In the genomic region with DNA sequence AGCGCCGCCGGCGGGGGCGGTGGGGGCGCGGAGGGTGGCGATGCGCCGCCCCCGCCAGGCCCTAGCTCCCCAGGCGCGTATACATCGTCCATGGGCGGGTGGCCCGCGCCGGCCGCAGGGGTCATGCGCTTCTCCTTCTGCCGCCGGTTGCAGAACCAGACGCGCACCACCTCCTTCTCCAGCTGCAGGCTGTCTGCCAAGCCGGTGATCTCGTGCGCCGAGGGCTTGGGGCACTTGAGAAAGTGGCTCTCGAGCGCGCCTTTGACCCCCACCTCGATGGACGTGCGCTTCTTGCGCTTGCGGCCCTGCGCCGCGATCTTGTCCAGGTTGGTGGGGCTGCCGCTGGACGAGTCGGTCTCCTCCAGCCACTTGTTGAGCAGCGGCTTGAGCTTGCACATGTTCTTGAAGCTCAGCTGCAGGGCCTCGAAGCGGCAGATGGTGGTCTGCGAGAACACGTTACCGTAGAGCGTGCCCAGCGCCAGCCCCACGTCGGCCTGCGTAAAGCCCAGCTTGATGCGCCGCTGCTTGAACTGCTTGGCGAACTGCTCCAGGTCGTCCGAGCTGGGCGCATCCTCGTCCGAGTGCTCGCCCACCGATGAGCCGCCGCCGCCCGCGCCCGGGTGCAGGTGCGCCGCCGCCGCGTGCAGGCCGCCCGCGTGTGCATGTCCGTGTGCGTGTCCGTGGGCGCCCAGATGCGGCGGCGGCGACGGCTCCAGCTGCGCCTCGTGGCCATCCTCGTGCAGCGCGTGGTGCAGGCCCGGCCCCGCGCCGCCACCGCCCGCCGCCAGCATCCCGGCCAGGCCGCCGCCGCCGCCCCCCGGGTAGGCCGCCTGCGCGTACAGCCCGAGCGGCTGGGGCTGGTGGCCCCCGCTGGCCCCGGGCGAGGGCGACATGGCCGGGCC, we compare ENCODE assay signal across 8 cellular contexts. TPM values are rescaled to one million over a fixed set of nuclear protein-coding genes. Genes with fewer than 3 reads are reported as not detected.
DNase-seq lines count a peak whose midpoint lies in the region; ATAC-seq and TF ChIP-seq lines count a peak whose summit lies in the region.

No MANE protein-coding gene starts in this region.

- peaks cover 44% of the 10 kb centered on the region for H3K27me3 Mint-ChIP-seq in osteocyte (ENCODE audit: unreplicated experiment)
- H3K27me3 Mint-ChIP-seq in activated T-helper 2 cell treated with anti-CD3 and anti-CD28 coated beads, Interferon-gamma antibody, Interleukin-2, Interleukin-4, amounts not matched to agents 10 μg/mL and 5 μg/mL and 100 μg/mL, durations not matched to agents 14 hours and 24 hours and 36 hours (ENCODE audit: low read depth): peaks cover 48% of the 10 kb centered on the region

- no peak overlapping the region for H3K27ac ChIP-seq in colonic mucosa

- peaks cover 6% of the 10 kb centered on the region for H3K36me3 Mint-ChIP-seq in osteocyte (ENCODE audit: unreplicated experiment)
- H3K36me3 Mint-ChIP-seq in activated T-helper 2 cell treated with anti-CD3 and anti-CD28 coated beads, Interferon-gamma antibody, Interleukin-2, Interleukin-4, amounts not matched to agents 10 μg/mL and 5 μg/mL and 100 μg/mL, durations not matched to agents 14 hours and 24 hours and 36 hours (ENCODE audit: low read depth): no peaks in the 10 kb centered on the region

- H3K4me3 Mint-ChIP-seq in osteocyte (ENCODE audit: unreplicated experiment): peak overlapping the region; percentile 29
- no peak overlapping the region for H3K4me3 Mint-ChIP-seq in activated T-helper 2 cell treated with anti-CD3 and anti-CD28 coated beads, Interferon-gamma antibody, Interleukin-2, Interleukin-4, amounts not matched to agents 10 μg/mL and 5 μg/mL and 100 μg/mL, durations not matched to agents 14 hours and 24 hours and 36 hours (ENCODE audit: low read depth)

- no peaks in the 10 kb centered on the region for H3K4me1 ChIP-seq in colonic mucosa

- no peak for TF ChIP-seq CTCF in colonic mucosa (IDR thresholded peaks at IDR 0.05)
- no peak for TF ChIP-seq CTCF in osteocyte (IDR thresholded peaks at IDR 0.05)

- H3K4me1 Mint-ChIP-seq in osteocyte (ENCODE audit: unreplicated experiment): peaks cover 22% of the 10 kb centered on the region
- H3K4me1 Mint-ChIP-seq in activated T-helper 2 cell treated with anti-CD3 and anti-CD28 coated beads, Interferon-gamma antibody, Interleukin-2, Interleukin-4, amounts not matched to agents 10 μg/mL and 5 μg/mL and 100 μg/mL, durations not matched to agents 14 hours and 24 hours and 36 hours (ENCODE audit: low read depth): peaks cover 5% of the 10 kb centered on the region

- peak; percentile 64 for DNase-seq in NCI-H748 (lab: John Stamatoyannopoulos, UW; ENCODE audit: unreplicated experiment)
- no peak for DNase-seq in NCI-H748 treated with DMSO at 0.1 percent for 48 hours (lab: John Stamatoyannopoulos, UW)
- DNase-seq in NCI-H1092 (lab: John Stamatoyannopoulos, UW): peak; percentile 37
- peak; percentile 27 for DNase-seq in colonic mucosa
- no peak for DNase-seq in osteocyte (ENCODE audit: extremely low spot score, unreplicated experiment)
- DNase-seq in SHP77 (lab: John Stamatoyannopoulos, UW): no peak
- DNase-seq in activated T-helper 2 cell treated with anti-CD3 and anti-CD28 coated beads, Interferon-gamma antibody, Interleukin-2, Interleukin-4, amounts not matched to agents 10 μg/mL and 5 μg/mL and 100 μg/mL, durations not matched to agents 14 hours and 24 hours and 36 hours (ENCODE audit: low spot score): no peak

- no peak overlapping the region for H3K4me3 ChIP-seq in colonic mucosa

- peak overlapping the region in 1 of 2 donors; percentile 24 for H3K9ac ChIP-seq in colonic mucosa (ENCODE audit: low read depth in 2 of 2, low read length in 2 of 2)

- ATAC-seq in GM21825 (IDR thresholded peaks at IDR 0.05; ENCODE audit: unreplicated experiment): no peak

- H3K27ac Mint-ChIP-seq in osteocyte (ENCODE audit: unreplicated experiment): no peak overlapping the region
- H3K27ac Mint-ChIP-seq in activated T-helper 2 cell treated with anti-CD3 and anti-CD28 coated beads, Interferon-gamma antibody, Interleukin-2, Interleukin-4, amounts not matched to agents 10 μg/mL and 5 μg/mL and 100 μg/mL, durations not matched to agents 14 hours and 24 hours and 36 hours: no peak overlapping the region

- H3K9me3 Mint-ChIP-seq in osteocyte (ENCODE audit: unreplicated experiment): no peaks in the 10 kb centered on the region
- H3K9me3 Mint-ChIP-seq in activated T-helper 2 cell treated with anti-CD3 and anti-CD28 coated beads, Interferon-gamma antibody, Interleukin-2, Interleukin-4, amounts not matched to agents 10 μg/mL and 5 μg/mL and 100 μg/mL, durations not matched to agents 14 hours and 24 hours and 36 hours: no peaks in the 10 kb centered on the region

- H3K27me3 ChIP-seq in colonic mucosa: peaks cover 55% of the 10 kb centered on the region

- intact Hi-C loops in colonic mucosa (cut with DNase I): no loop called here
- intact Hi-C loops in activated T-helper 2 cell treated with anti-CD3 and anti-CD28 coated beads, Interferon-gamma antibody, Interleukin-2, Interleukin-4, amounts not matched to agents 10 μg/mL and 5 μg/mL and 100 μg/mL, durations not matched to agents 14 hours and 24 hours and 36 hours (cut with micrococcal nuclease): no loop called here

- H3K36me3 ChIP-seq in colonic mucosa: no peaks in the 10 kb centered on the region

- no peaks in the 10 kb centered on the region for H3K9me3 ChIP-seq in colonic mucosa

RNA-seq across cellular contexts. Expression of gene POU3F1, which starts 0.9 kb away (rescaled TPM):
- not detected for total RNA-seq in colonic mucosa
- 1.5 and 1.8 TPM in 2 replicates for total RNA-seq in osteocyte
- total RNA-seq in activated T-helper 2 cell treated with anti-CD3 and anti-CD28 coated beads, Interferon-gamma antibody, Interleukin-2, Interleukin-4, amounts not matched to agents 10 μg/mL and 5 μg/mL and 100 μg/mL, durations not matched to agents 14 hours and 24 hours and 36 hours: 0.32 and 0.48 TPM in 2 replicates

RNA-seq across cellular contexts. Expression of gene UTP11, which starts 33.1 kb away (rescaled TPM):
- total RNA-seq in colonic mucosa (10 to 100 TPM; 18.4 to 25.6 TPM), osteocyte (32.6 and 34.4 TPM in 2 replicates)
- total RNA-seq in activated T-helper 2 cell treated with anti-CD3 and anti-CD28 coated beads, Interferon-gamma antibody, Interleukin-2, Interleukin-4, amounts not matched to agents 10 μg/mL and 5 μg/mL and 100 μg/mL, durations not matched to agents 14 hours and 24 hours and 36 hours: 78.8 and 79.0 TPM in 2 replicates

RNA-seq across cellular contexts. Expression of gene FHL3, which starts 40.4 kb away (rescaled TPM):
- total RNA-seq in colonic mucosa (1 to 10 TPM; 2.7 to 7.8 TPM), osteocyte (39.1 and 40.4 TPM in 2 replicates)
- total RNA-seq in activated T-helper 2 cell treated with anti-CD3 and anti-CD28 coated beads, Interferon-gamma antibody, Interleukin-2, Interleukin-4, amounts not matched to agents 10 μg/mL and 5 μg/mL and 100 μg/mL, durations not matched to agents 14 hours and 24 hours and 36 hours: 30.1 and 33.3 TPM in 2 replicates

RNA-seq across cellular contexts. Expression of gene SF3A3, which starts 55.9 kb away (rescaled TPM):
- total RNA-seq in colonic mucosa: 10 to 100 TPM; 31.7 to 51.9 TPM
- 51.4 and 55.3 TPM in 2 replicates for total RNA-seq in osteocyte
- total RNA-seq in activated T-helper 2 cell treated with anti-CD3 and anti-CD28 coated beads, Interferon-gamma antibody, Interleukin-2, Interleukin-4, amounts not matched to agents 10 μg/mL and 5 μg/mL and 100 μg/mL, durations not matched to agents 14 hours and 24 hours and 36 hours: 105 and 112 TPM in 2 replicates

Comparison
In these comparisons a context has a peak if more than half of its experiments do, and no peak if none do; other contexts are left out.
1. DNase-seq: peak in NCI-H748 (single experiment), NCI-H1092 (single experiment) and colonic mucosa (single experiment); none in NCI-H748 treated with DMSO at 0.1 percent for 48 hours (single experiment), osteocyte (single experiment), SHP77 (0 of 2) and activated T-helper 2 cell treated with anti-CD3 and anti-CD28 coated beads, Interferon-gamma antibody, Interleukin-2, Interleukin-4, amounts not matched to agents 10 μg/mL and 5 μg/mL and 100 μg/mL, durations not matched to agents 14 hours and 24 hours and 36 hours (single experiment).